Comparison of ENCODE assay signal across 8 cellular contexts in genomic region chr3:52455283-52456168, GRCh38. TPM values are rescaled to one million over a fixed set of nuclear protein-coding genes. Genes with fewer than 3 reads are reported as not detected.
A peak's percentile ranks its signal among the peaks of the same experiment; 100 is the strongest.
DNase-seq lines count a peak whose midpoint lies in the region; ATAC-seq and TF ChIP-seq lines count a peak whose summit lies in the region.

TSS of gene NISCH (plus strand) at chr3:52455604. CDS start at chr3:52455642, 38 bp downstream.

- H4K20me1 ChIP-seq in smooth muscle cell (ENCODE audit: low read depth) = peaks cover 34% of the 10 kb centered on the region

- H3K4me3 ChIP-seq in smooth muscle cell = peak within 1 kb of the TSS; percentile 98

- H3K36me3 ChIP-seq in smooth muscle cell (ENCODE audit: low read depth) = no peaks in the 10 kb centered on the region

- H3K27me3 ChIP-seq in smooth muscle cell (ENCODE audit: low read depth) = no peaks in the 10 kb centered on the region

- H3K4me1 ChIP-seq in smooth muscle cell (ENCODE audit: low read depth) = peaks cover 16% of the 10 kb centered on the region

- H3K9me3 ChIP-seq in smooth muscle cell (replicated peaks; ENCODE audit: low read depth) = no peaks in the 10 kb centered on the region

- H3K4me2 ChIP-seq in smooth muscle cell = peak within 1 kb of the TSS; percentile 87

- no peaks in the 10 kb centered on the region for H3F3A ChIP-seq in smooth muscle cell (ENCODE audit: low read depth)

- H3K27ac ChIP-seq in VCaP (peak within 1 kb of the TSS; percentile 89), smooth muscle cell (ENCODE audit: low read depth) (peak within 1 kb of the TSS; percentile 17)

- 3% methylated on average over 55 of the region's 86 CpGs for WGBS in smooth muscle cell (ENCODE audit: low lambda C conversion rate)

- TF ChIP-seq CTCF in VCaP (conservative IDR thresholded peaks at IDR 0.05) = no peak
- no peak for TF ChIP-seq CTCF in smooth muscle cell (IDR thresholded peaks at IDR 0.05; ENCODE audit: borderline replicate concordance, insufficient read depth, poor library complexity, severe bottlenecking)

- DNase-seq in NCI-H1417 (lab: John Stamatoyannopoulos, UW) (peak; percentile 71 to 84 (median 83)), NCI-H1417 treated with DMSO at 0.1 percent for 48 hours (lab: John Stamatoyannopoulos, UW) (no peak), NCI-H2171 (lab: John Stamatoyannopoulos, UW) (peak; percentile 76), T47D (ENCODE audit: low read depth in 1 of 2, low spot score in 1 of 2) (peak; percentile 75 to 87), iPS-NIHi7 (ENCODE audit: extremely low spot score) (peak; percentile 94), smooth muscle cell (lab: John Stamatoyannopoulos, UW; ENCODE audit: unreplicated experiment) (peak; percentile 48)

- peak within 1 kb of the TSS; percentile 78 for H2AFZ ChIP-seq in smooth muscle cell (ENCODE audit: low read depth)

- peaks cover 47% of the 10 kb centered on the region for H3K79me2 ChIP-seq in smooth muscle cell (ENCODE audit: low read depth)

- in situ Hi-C loops in T47D (cut with HindIII; ENCODE audit: low pct_unique_long_range_greater_than_20kb, low sequenced_read_pairs) = no loop called here

- H3K9ac ChIP-seq in smooth muscle cell (ENCODE audit: low read depth) = peak within 1 kb of the TSS; percentile 90

- ATAC-seq in HG02798 (IDR thresholded peaks at IDR 0.05; ENCODE audit: poor library complexity, unreplicated experiment) = peak; percentile 91

RNA-seq across cellular contexts. Expression of gene NISCH, which starts in this region (rescaled TPM):
- total RNA-seq in smooth muscle cell = 55.2 and 56.1 TPM in 2 replicates
- 46.7 and 47.3 TPM in 2 replicates for polyA plus RNA-seq in smooth muscle cell
